ENCODE assay signal across 1 cellular context in genomic region chr6:16079354-16079753, GRCh38.
TF ChIP-seq lines count a peak whose summit lies in the region.

No MANE protein-coding gene starts in this region.

TF ChIP-seq in K562, 482 proteins besides CTCF, POLR2A, EP300 and RAD21 (continued from another document):
- no peak for TF ChIP-seq BCLAF1 (IDR thresholded peaks at IDR 0.05; ENCODE audit: borderline replicate concordance in 1 of 2, control insufficient read depth in 1 of 2, low read depth in 2 of 2, low read length in 1 of 2)
- no peak for TF ChIP-seq TBP (optimal IDR thresholded peaks at IDR 0.05; ENCODE audit: low read depth, low read length)
